In genomic region chr9:109440117-109440515, GRCh38 we compare ENCODE assay signal across 8 cellular contexts. TPM values are rescaled to one million over a fixed set of nuclear protein-coding genes. Genes with fewer than 3 reads are reported as not detected.
DNase-seq lines count a peak whose midpoint lies in the region; ATAC-seq and TF ChIP-seq lines count a peak whose summit lies in the region.

No MANE protein-coding gene starts in this region.

- H3K4me1 ChIP-seq in lower lobe of right lung (peaks cover 12% of the 10 kb centered on the region), prostate gland (replicated peaks) (no peaks in the 10 kb centered on the region)

- H3K27ac ChIP-seq in KOPT-K1 (ENCODE audit: low read depth, low read length, poor library complexity, severe bottlenecking) (peak overlapping the region; percentile 43), lower lobe of right lung (no peak overlapping the region), prostate gland (no peak overlapping the region)

- intact Hi-C loops in lower lobe of right lung (cut with DNase I) (no loop called here), prostate gland (cut with DNase I) (no loop called here)

- H3K9me3 ChIP-seq in KOPT-K1 (ENCODE audit: insufficient read depth, low read length, poor library complexity, severe bottlenecking) (no peaks in the 10 kb centered on the region), lower lobe of right lung (no peaks in the 10 kb centered on the region), prostate gland (no peaks in the 10 kb centered on the region)

- no peak overlapping the region for H3K4me3 ChIP-seq in lower lobe of right lung
- no peak overlapping the region for H3K4me3 ChIP-seq in prostate gland

- WGBS in prostate gland = 89% methylated on average over 3 of the region's 3 CpGs

- peak; percentile 58 for ATAC-seq in GM18867 (IDR thresholded peaks at IDR 0.05; ENCODE audit: unreplicated experiment)
- ATAC-seq in GM21723 (IDR thresholded peaks at IDR 0.05; ENCODE audit: unreplicated experiment) = peak; percentile 50
- peak; percentile 16 to 20 for ATAC-seq in lower lobe of right lung
- ATAC-seq in HG02938 (IDR thresholded peaks at IDR 0.05; ENCODE audit: unreplicated experiment) = no peak

- H3K36me3 ChIP-seq in KOPT-K1 (ENCODE audit: insufficient read depth, low read length) (no peaks in the 10 kb centered on the region), lower lobe of right lung (no peaks in the 10 kb centered on the region), prostate gland (no peaks in the 10 kb centered on the region)

- TF ChIP-seq CTCF in lower lobe of right lung (IDR thresholded peaks at IDR 0.05) = no peak
- no peak for TF ChIP-seq CTCF in prostate gland (IDR thresholded peaks at IDR 0.05)

- DNase-seq in lower lobe of right lung (no peak), HT-29 (ENCODE audit: low spot score) (no peak), OCI-M2 (lab: John Stamatoyannopoulos, UW; ENCODE audit: unreplicated experiment) (no peak), prostate gland (ENCODE audit: low spot score) (no peak)

- H3K27me3 ChIP-seq in lower lobe of right lung (ENCODE audit: low read depth) = no peaks in the 10 kb centered on the region
- no peaks in the 10 kb centered on the region for H3K27me3 ChIP-seq in prostate gland (replicated peaks; ENCODE audit: insufficient read depth)

- TF ChIP-seq POLR2A in prostate gland (IDR thresholded peaks at IDR 0.05) = no peak

RNA-seq across cellular contexts. Expression of gene PTPN3, which starts 58.0 kb away (rescaled TPM):
- total RNA-seq in lower lobe of right lung (13.4 TPM), prostate gland (10 to 100 TPM; 11.0 to 16.3 TPM)
- total RNA-seq in HT-29 (2014; rRNA removed; shearing (Covaris generic)) = 9.8 and 11.3 TPM in 2 replicates
